11 cellular contexts compared by ENCODE assay signal in genomic region chr2:183059561-183059960, GRCh38. TPM values are rescaled to one million over a fixed set of nuclear protein-coding genes. Genes with fewer than 3 reads are reported as not detected.
DNase-seq lines count a peak whose midpoint lies in the region; TF ChIP-seq lines count a peak whose summit lies in the region.
"Had no signal": no experiment of that assay in that cellular context is flagged by ENCODE, and none has a peak within 500 bp of the region (broad histone marks: within the 10 kb centered on the region; RNA-seq: fewer than 3 reads in every experiment).

No MANE protein-coding gene starts in this region.

- no peak overlapping the region for H2BK15ac ChIP-seq in mesenchymal stem cell (ENCODE audit: low read depth, poor library complexity, severe bottlenecking)

- H3K9me3 Mint-ChIP-seq in Caco-2 (ENCODE audit: unreplicated experiment): no peaks in the 10 kb centered on the region

- no peaks in the 10 kb centered on the region for H3K27me3 Mint-ChIP-seq in Caco-2 (ENCODE audit: insufficient read depth, unreplicated experiment)

- no peak for TF ChIP-seq CTCF in Caco-2 (IDR thresholded peaks at IDR 0.05; ENCODE audit: insufficient read depth in 1 of 2, low read depth in 1 of 2, low read length in 1 of 2, severe bottlenecking in 1 of 2, unreplicated experiment in 1 of 2)
- TF ChIP-seq CTCF in cardiac fibroblast (IDR thresholded peaks at IDR 0.05; ENCODE audit: low read depth, low read length): no peak
- no peak for TF ChIP-seq CTCF in WERI-Rb-1 (IDR thresholded peaks at IDR 0.05; ENCODE audit: low read depth, low read length)
- TF ChIP-seq CTCF in ascending aorta (IDR thresholded peaks at IDR 0.05): no peak

- H3K4me3 ChIP-seq in Caco-2 (ENCODE audit: low read depth, low read length) (no peak overlapping the region), MG63 (no peak overlapping the region), cardiac fibroblast (replicated peaks in 1 of 2; ENCODE audit: low read depth in 2 of 2, low read length in 2 of 2) (no peak overlapping the region), mesenchymal stem cell (ENCODE audit: insufficient read depth in 1 of 2, low read depth in 1 of 2, low read length in 2 of 2) (no peak overlapping the region), WERI-Rb-1 (ENCODE audit: low read depth, low read length) (no peak overlapping the region), ascending aorta (no peak overlapping the region)

- no peaks in the 10 kb centered on the region for H3K27me3 ChIP-seq in Caco-2 (replicated peaks; ENCODE audit: control insufficient read depth, insufficient read depth, low read length)
- no peaks in the 10 kb centered on the region for H3K27me3 ChIP-seq in MG63
- H3K27me3 ChIP-seq in mesenchymal stem cell (ENCODE audit: control insufficient read depth in 1 of 2, insufficient read depth in 1 of 2, low read length in 2 of 2): no peaks in the 10 kb centered on the region
- no peaks in the 10 kb centered on the region for H3K27me3 ChIP-seq in WERI-Rb-1 (ENCODE audit: insufficient read depth, low read depth, severe bottlenecking)
- H3K27me3 ChIP-seq in ascending aorta: no peaks in the 10 kb centered on the region

- H2AK5ac ChIP-seq in mesenchymal stem cell (ENCODE audit: low read length, severe bottlenecking): no peak overlapping the region

- H3K4me1 ChIP-seq in Caco-2: peaks cover 42% of the 10 kb centered on the region
- peaks cover 4% of the 10 kb centered on the region for H3K4me1 ChIP-seq in mesenchymal stem cell (ENCODE audit: control insufficient read depth, insufficient read depth, low read depth, low read length)
- H3K4me1 ChIP-seq in ascending aorta: no peaks in the 10 kb centered on the region

- H3K36me3 ChIP-seq in Caco-2 (ENCODE audit: control insufficient read depth, insufficient read depth, low read length): no peaks in the 10 kb centered on the region
- H3K36me3 ChIP-seq in MG63: no peaks in the 10 kb centered on the region
- no peaks in the 10 kb centered on the region for H3K36me3 ChIP-seq in mesenchymal stem cell (ENCODE audit: control insufficient read depth in 1 of 2, insufficient read depth in 2 of 2, low read depth in 1 of 2, low read length in 2 of 2)
- no peaks in the 10 kb centered on the region for H3K36me3 ChIP-seq in WERI-Rb-1
- H3K36me3 ChIP-seq in ascending aorta: no peaks in the 10 kb centered on the region

- H3K36me3 Mint-ChIP-seq in Caco-2 (ENCODE audit: insufficient read depth, unreplicated experiment): no peaks in the 10 kb centered on the region

- no peak overlapping the region for H3K23ac ChIP-seq in mesenchymal stem cell (ENCODE audit: low read length in 2 of 2)

- no TSS peak for BruUV-seq in Caco-2 (replicated peaks; lab: Mats Ljungman, UMichigan)

- H3K14ac ChIP-seq in mesenchymal stem cell (ENCODE audit: low read length in 2 of 2): no peak overlapping the region

- H2BK12ac ChIP-seq in mesenchymal stem cell (ENCODE audit: low read length in 2 of 2): no peak overlapping the region

- no peak overlapping the region for H2AFZ ChIP-seq in mesenchymal stem cell (ENCODE audit: low read depth, low read length)

- H3K27ac ChIP-seq in mesenchymal stem cell (ENCODE audit: low read length, poor library complexity, severe bottlenecking): peak overlapping the region; percentile 62
- H3K27ac ChIP-seq in WERI-Rb-1: no peak overlapping the region
- peak overlapping the region in 1 of 2 donors; percentile 52 for H3K27ac ChIP-seq in ascending aorta

- intact Hi-C loops in Caco-2 (cut with micrococcal nuclease; ENCODE audit: unreplicated experiment): no loop called here
- intact Hi-C loops in ascending aorta (cut with DNase I): no loop called here

- POLR2A ChIA-PET in Caco-2 (lab: Charles Lee): no interaction called here

- H3K4me3 Mint-ChIP-seq in Caco-2 (ENCODE audit: unreplicated experiment): no peak overlapping the region

- no peaks in the 10 kb centered on the region for H3K79me1 ChIP-seq in mesenchymal stem cell (replicated peaks; ENCODE audit: low read length, poor library complexity, severe bottlenecking)

- H2BK5ac ChIP-seq in mesenchymal stem cell (ENCODE audit: low read depth, low read length, poor library complexity, severe bottlenecking): no peak overlapping the region

- no peak for DNase-seq in Caco-2
- peak; percentile 10 for DNase-seq in MG63
- peak; percentile 76 to 93 for DNase-seq in cardiac fibroblast (ENCODE audit: low read depth in 2 of 2)
- DNase-seq in mesenchymal stem cell: peak; percentile 82
- DNase-seq in WERI-Rb-1: no peak
- DNase-seq in ascending aorta (ENCODE audit: low spot score in 2 of 2): no peak
- no peak for DNase-seq in NCI-H1092 treated with DMSO at 0.1 percent for 48 hours (lab: John Stamatoyannopoulos, UW)
- DNase-seq in NCI-H446 (lab: John Stamatoyannopoulos, UW): no peak
- DNase-seq: activated effector memory CD4-positive, alpha-beta T cell treated with anti-CD3 and anti-CD28 coated beads, Interleukin-2, amount 50 U/mL, for 16 hours; NCI-H526 treated with DMSO at 0.1 percent for 48 hours; stimulated activated CD4-positive, alpha-beta T cell treated with anti-CD3 and anti-CD28 coated beads, Interleukin-4, amount 100 ng/mL, for 1 hour had no signal

- CTCF ChIA-PET in Caco-2 (lab: Charles Lee): no interaction called here

- H3K4ac ChIP-seq in mesenchymal stem cell (ENCODE audit: low read depth in 1 of 2, low read length in 2 of 2): no peak overlapping the region

- H3K18ac ChIP-seq in mesenchymal stem cell (ENCODE audit: low read depth in 1 of 2, low read length in 2 of 2): no peak overlapping the region

- no peak overlapping the region for H3K4me2 ChIP-seq in mesenchymal stem cell (ENCODE audit: low read length, poor library complexity, severe bottlenecking)

- peaks cover 18% of the 10 kb centered on the region for H3K4me1 Mint-ChIP-seq in Caco-2 (ENCODE audit: low read depth, unreplicated experiment)

- no peak overlapping the region for H2BK120ac ChIP-seq in mesenchymal stem cell (ENCODE audit: low read depth, low read length)

- no peak overlapping the region for H4K8ac ChIP-seq in mesenchymal stem cell (ENCODE audit: low read length)

- H3K9ac ChIP-seq in mesenchymal stem cell (ENCODE audit: low read length): peak overlapping the region; percentile 21

- H3K27ac Mint-ChIP-seq in Caco-2 (ENCODE audit: unreplicated experiment): peak overlapping the region; percentile 79

- no peak overlapping the region for H4K91ac ChIP-seq in mesenchymal stem cell (ENCODE audit: low read length)

- no CpG with 5 or more reads among the region's 1 CpG for WGBS in mesenchymal stem cell

- H3K9me3 ChIP-seq in Caco-2 (no peaks in the 10 kb centered on the region), MG63 (no peaks in the 10 kb centered on the region), mesenchymal stem cell (ENCODE audit: control insufficient read depth, low read length) (no peaks in the 10 kb centered on the region), WERI-Rb-1 (ENCODE audit: severe bottlenecking) (no peaks in the 10 kb centered on the region), ascending aorta (no peaks in the 10 kb centered on the region)

RNA-seq across cellular contexts. Expression of gene DUSP19, which starts 19.0 kb away (rescaled TPM):
- total RNA-seq in Caco-2 (2022): 3.6 and 3.9 TPM in 2 replicates
- 0.69 and 0.86 TPM in 2 replicates for total RNA-seq in MG63 (2014; rRNA removed; shearing (Covaris generic); ENCODE audit: low replicate concordance)
- 1.1 TPM for polyA plus RNA-seq in mesenchymal stem cell (2013, experiment 1 of 2)
- 1.1 TPM for polyA plus RNA-seq in mesenchymal stem cell (2013, experiment 2 of 2)
- total RNA-seq in ascending aorta: 1.3 TPM

RNA-seq across cellular contexts. Expression of gene NCKAP1, which starts 21.3 kb away (rescaled TPM):
- 154 and 162 TPM in 2 replicates for total RNA-seq in Caco-2 (2022)
- total RNA-seq in MG63 (2014; rRNA removed; shearing (Covaris generic); ENCODE audit: low replicate concordance): 106 and 287 TPM in 2 replicates
- polyA plus RNA-seq in mesenchymal stem cell (2013, experiment 1 of 2): 96.8 TPM
- 101 TPM for polyA plus RNA-seq in mesenchymal stem cell (2013, experiment 2 of 2)
- total RNA-seq in ascending aorta: 55.7 TPM

Comparison
In these comparisons a context has a peak if more than half of its experiments do, and no peak if none do; other contexts are left out.
1. DNase-seq: peak in MG63 (single experiment), cardiac fibroblast (2 of 2) and mesenchymal stem cell (single experiment); none in Caco-2 (0 of 2), WERI-Rb-1 (single experiment), ascending aorta (0 of 2), NCI-H1092 treated with DMSO at 0.1 percent for 48 hours (single experiment) and NCI-H446 (0 of 2).